21 cellular contexts compared by ENCODE assay signal in genomic region chr6:93222071-93222851, GRCh38.
A peak's percentile ranks its signal among the peaks of the same experiment; 100 is the strongest.
DNase-seq lines count a peak whose midpoint lies in the region; ATAC-seq and TF ChIP-seq lines count a peak whose summit lies in the region.
"Had no signal": no experiment of that assay in that cellular context is flagged by ENCODE, and none has a peak within 500 bp of the region (broad histone marks: within the 10 kb centered on the region; RNA-seq: fewer than 3 reads in every experiment).

No MANE protein-coding gene starts in this region.

- peak; percentile 13 for DNase-seq in NCI-H82 (lab: John Stamatoyannopoulos, UW)
- DNase-seq in NCI-H82 treated with DMSO at 0.1 percent for 48 hours (lab: John Stamatoyannopoulos, UW; ENCODE audit: unreplicated experiment) = no peak
- no peak for DNase-seq in WTC11 (ENCODE audit: low spot score)
- no peak for DNase-seq in left ventricle myocardium superior
- peak; percentile 47 for DNase-seq in neural progenitor cell (ENCODE audit: low spot score)
- no peak for DNase-seq in D341Med (ENCODE audit: low spot score)
- DNase-seq in NCI-H1105 treated with DMSO at 0.1 percent for 48 hours (lab: John Stamatoyannopoulos, UW) = no peak
- DNase-seq in mesothelial cell of epicardium (ENCODE audit: low spot score in 2 of 2, unreplicated experiment in 2 of 2) = no peak
- DNase-seq: 8988T, DMS 273 treated with DMSO at 0.1 percent for 48 hours, GDM1, IMR-90, NCI-H1436, NCI-H1930, NCI-H2171 treated with DMSO at 0.1 percent for 48 hours, NCI-H446, PC-3, RPMI8226, SJCRH30 had no signal

- H3F3A ChIP-seq in neural progenitor cell (ENCODE audit: low read depth) = no peaks in the 10 kb centered on the region

- ATAC-seq in WTC11 = peak; percentile 32
- ATAC-seq in left ventricle myocardium superior = peak; percentile 100
- ATAC-seq: PC-3 had no signal

- H3K36me3 ChIP-seq in neural progenitor cell = no peaks in the 10 kb centered on the region
- H3K36me3 ChIP-seq: HAP-1, SJCRH30 had no signal

- intact Hi-C loops in left ventricle myocardium superior (cut with micrococcal nuclease) = no loop called here

- H3K9me3 Mint-ChIP-seq in WTC11 (peaks cover 4% of the 10 kb centered on the region; the same call in 1 of the 2 replicates), neural progenitor cell (peaks cover 2% of the 10 kb centered on the region), mesothelial cell of epicardium (peaks cover 1% of the 10 kb centered on the region)

- no peaks in the 10 kb centered on the region for H4K20me1 ChIP-seq in neural progenitor cell (ENCODE audit: low read depth)

- H3K4me1 Mint-ChIP-seq in WTC11 (peaks cover 4% of the 10 kb centered on the region; the same call in 1 of the 2 replicates), neural progenitor cell (peaks cover 8% of the 10 kb centered on the region), mesothelial cell of epicardium (no peaks in the 10 kb centered on the region)
- H3K4me1 Mint-ChIP-seq: B cell had no signal

- H3K4me3 Mint-ChIP-seq in WTC11 (no peak overlapping the region), neural progenitor cell (no peak overlapping the region), mesothelial cell of epicardium (no peak overlapping the region)
- H3K4me3 Mint-ChIP-seq: B cell had no signal

- no peaks in the 10 kb centered on the region for H3K27me3 ChIP-seq in neural progenitor cell
- H3K27me3 ChIP-seq: SJCRH30 had no signal

- no peak overlapping the region for H3K4me2 ChIP-seq in neural progenitor cell

- H3K27ac ChIP-seq in neural progenitor cell = no peak overlapping the region
- H3K27ac ChIP-seq: SJCRH30 had no signal

- no peak overlapping the region for H3K9ac ChIP-seq in neural progenitor cell

- CTCF ChIA-PET in WTC11 (lab: Charles Lee) = interaction anchor here (1.0 kb wide), 1 partner anchor 201 kb away, joined by 3 read pairs; no protein-coding TSS in a partner anchor

- H3K27me3 Mint-ChIP-seq in WTC11 (ENCODE audit: low read depth) (no peaks in the 10 kb centered on the region), neural progenitor cell (ENCODE audit: insufficient read depth, low read depth) (no peaks in the 10 kb centered on the region), mesothelial cell of epicardium (ENCODE audit: low read depth) (no peaks in the 10 kb centered on the region)
- H3K27me3 Mint-ChIP-seq: B cell had no signal

- POLR2A ChIA-PET in WTC11 (lab: Charles Lee) = no interaction called here

- H3K4me3 ChIP-seq in neural progenitor cell = no peak overlapping the region
- H3K4me3 ChIP-seq: HAP-1, SJCRH30 had no signal

- H3K36me3 Mint-ChIP-seq in WTC11 (0 out of 2 replicates have a peak, but pooled peaks cover 3% of the 10 kb centered on the region), neural progenitor cell (no peaks in the 10 kb centered on the region), mesothelial cell of epicardium (peaks cover 2% of the 10 kb centered on the region)

- H3K79me2 ChIP-seq in neural progenitor cell (ENCODE audit: low read depth) = no peaks in the 10 kb centered on the region

- no peak overlapping the region for H2AFZ ChIP-seq in neural progenitor cell (replicated peaks)

- H3K4me1 ChIP-seq in neural progenitor cell = peaks cover 11% of the 10 kb centered on the region
- H3K4me1 ChIP-seq: HAP-1, SJCRH30 had no signal

- TF ChIP-seq CTCF in WTC11 (IDR thresholded peaks at IDR 0.05) = no peak
- TF ChIP-seq CTCF in neural progenitor cell (IDR thresholded peaks at IDR 0.05) = no peak
- TF ChIP-seq CTCF in mesothelial cell of epicardium (IDR thresholded peaks at IDR 0.05; ENCODE audit: unreplicated experiment) = no peak

- H3K27ac Mint-ChIP-seq in WTC11 = no peak overlapping the region
- no peak overlapping the region for H3K27ac Mint-ChIP-seq in neural progenitor cell
- H3K27ac Mint-ChIP-seq in mesothelial cell of epicardium = no peak overlapping the region
- H3K27ac Mint-ChIP-seq: B cell had no signal

- no peaks in the 10 kb centered on the region for H3K9me3 ChIP-seq in neural progenitor cell (ENCODE audit: low read depth)
- H3K9me3 ChIP-seq: HAP-1, SJCRH30 had no signal

TF ChIP-seq in WTC11, 78 proteins besides CTCF, POLR2A, EP300 and RAD21:
- TF ChIP-seq ZNF396 (CRISPR knock-in tag; IDR thresholded peaks at IDR 0.05; ENCODE audit: borderline replicate concordance) = no peak
- TF ChIP-seq NR1H2 (CRISPR knock-in tag; IDR thresholded peaks at IDR 0.05) = no peak
- no peak for TF ChIP-seq SP1 (CRISPR knock-in tag; conservative IDR thresholded peaks at IDR 0.05)
- TF ChIP-seq, protein P1, sequence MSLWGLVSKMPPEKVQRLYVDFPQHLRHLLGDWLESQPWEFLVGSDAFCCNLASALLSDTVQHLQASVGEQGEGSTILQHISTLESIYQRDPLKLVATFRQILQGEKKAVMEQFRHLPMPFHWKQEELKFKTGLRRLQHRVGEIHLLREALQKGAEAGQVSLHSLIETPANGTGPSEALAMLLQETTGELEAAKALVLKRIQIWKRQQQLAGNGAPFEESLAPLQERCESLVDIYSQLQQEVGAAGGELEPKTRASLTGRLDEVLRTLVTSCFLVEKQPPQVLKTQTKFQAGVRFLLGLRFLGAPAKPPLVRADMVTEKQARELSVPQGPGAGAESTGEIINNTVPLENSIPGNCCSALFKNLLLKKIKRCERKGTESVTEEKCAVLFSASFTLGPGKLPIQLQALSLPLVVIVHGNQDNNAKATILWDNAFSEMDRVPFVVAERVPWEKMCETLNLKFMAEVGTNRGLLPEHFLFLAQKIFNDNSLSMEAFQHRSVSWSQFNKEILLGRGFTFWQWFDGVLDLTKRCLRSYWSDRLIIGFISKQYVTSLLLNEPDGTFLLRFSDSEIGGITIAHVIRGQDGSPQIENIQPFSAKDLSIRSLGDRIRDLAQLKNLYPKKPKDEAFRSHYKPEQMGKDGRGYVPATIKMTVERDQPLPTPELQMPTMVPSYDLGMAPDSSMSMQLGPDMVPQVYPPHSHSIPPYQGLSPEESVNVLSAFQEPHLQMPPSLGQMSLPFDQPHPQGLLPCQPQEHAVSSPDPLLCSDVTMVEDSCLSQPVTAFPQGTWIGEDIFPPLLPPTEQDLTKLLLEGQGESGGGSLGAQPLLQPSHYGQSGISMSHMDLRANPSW (CRISPR knock-in tag; conservative IDR thresholded peaks at IDR 0.05; ENCODE audit: low read depth) = no peak
- no peak for TF ChIP-seq PRRX2 (CRISPR knock-in tag; IDR thresholded peaks at IDR 0.05)
- TF ChIP-seq NFATC4 (CRISPR knock-in tag; IDR thresholded peaks at IDR 0.05) = no peak
- TF ChIP-seq GTF2I (CRISPR knock-in tag; conservative IDR thresholded peaks at IDR 0.05) = no peak
- TF ChIP-seq, protein P2, sequence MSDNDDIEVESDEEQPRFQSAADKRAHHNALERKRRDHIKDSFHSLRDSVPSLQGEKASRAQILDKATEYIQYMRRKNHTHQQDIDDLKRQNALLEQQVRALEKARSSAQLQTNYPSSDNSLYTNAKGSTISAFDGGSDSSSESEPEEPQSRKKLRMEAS (CRISPR knock-in tag; IDR thresholded peaks at IDR 0.05) = no peak
- no peak for TF ChIP-seq ZNF263 (CRISPR knock-in tag; IDR thresholded peaks at IDR 0.05; ENCODE audit: low read depth)
- no peak for TF ChIP-seq ZNF416 (CRISPR knock-in tag; IDR thresholded peaks at IDR 0.05)
- no peak for TF ChIP-seq MLX (CRISPR knock-in tag; IDR thresholded peaks at IDR 0.05)
- no peak for TF ChIP-seq IRF2 (CRISPR knock-in tag; IDR thresholded peaks at IDR 0.05; ENCODE audit: borderline replicate concordance, low read depth)
- TF ChIP-seq TEAD4 (CRISPR knock-in tag; IDR thresholded peaks at IDR 0.05) = no peak
- TF ChIP-seq SOX15 (CRISPR knock-in tag; IDR thresholded peaks at IDR 0.05) = no peak
- TF ChIP-seq, protein P3, sequence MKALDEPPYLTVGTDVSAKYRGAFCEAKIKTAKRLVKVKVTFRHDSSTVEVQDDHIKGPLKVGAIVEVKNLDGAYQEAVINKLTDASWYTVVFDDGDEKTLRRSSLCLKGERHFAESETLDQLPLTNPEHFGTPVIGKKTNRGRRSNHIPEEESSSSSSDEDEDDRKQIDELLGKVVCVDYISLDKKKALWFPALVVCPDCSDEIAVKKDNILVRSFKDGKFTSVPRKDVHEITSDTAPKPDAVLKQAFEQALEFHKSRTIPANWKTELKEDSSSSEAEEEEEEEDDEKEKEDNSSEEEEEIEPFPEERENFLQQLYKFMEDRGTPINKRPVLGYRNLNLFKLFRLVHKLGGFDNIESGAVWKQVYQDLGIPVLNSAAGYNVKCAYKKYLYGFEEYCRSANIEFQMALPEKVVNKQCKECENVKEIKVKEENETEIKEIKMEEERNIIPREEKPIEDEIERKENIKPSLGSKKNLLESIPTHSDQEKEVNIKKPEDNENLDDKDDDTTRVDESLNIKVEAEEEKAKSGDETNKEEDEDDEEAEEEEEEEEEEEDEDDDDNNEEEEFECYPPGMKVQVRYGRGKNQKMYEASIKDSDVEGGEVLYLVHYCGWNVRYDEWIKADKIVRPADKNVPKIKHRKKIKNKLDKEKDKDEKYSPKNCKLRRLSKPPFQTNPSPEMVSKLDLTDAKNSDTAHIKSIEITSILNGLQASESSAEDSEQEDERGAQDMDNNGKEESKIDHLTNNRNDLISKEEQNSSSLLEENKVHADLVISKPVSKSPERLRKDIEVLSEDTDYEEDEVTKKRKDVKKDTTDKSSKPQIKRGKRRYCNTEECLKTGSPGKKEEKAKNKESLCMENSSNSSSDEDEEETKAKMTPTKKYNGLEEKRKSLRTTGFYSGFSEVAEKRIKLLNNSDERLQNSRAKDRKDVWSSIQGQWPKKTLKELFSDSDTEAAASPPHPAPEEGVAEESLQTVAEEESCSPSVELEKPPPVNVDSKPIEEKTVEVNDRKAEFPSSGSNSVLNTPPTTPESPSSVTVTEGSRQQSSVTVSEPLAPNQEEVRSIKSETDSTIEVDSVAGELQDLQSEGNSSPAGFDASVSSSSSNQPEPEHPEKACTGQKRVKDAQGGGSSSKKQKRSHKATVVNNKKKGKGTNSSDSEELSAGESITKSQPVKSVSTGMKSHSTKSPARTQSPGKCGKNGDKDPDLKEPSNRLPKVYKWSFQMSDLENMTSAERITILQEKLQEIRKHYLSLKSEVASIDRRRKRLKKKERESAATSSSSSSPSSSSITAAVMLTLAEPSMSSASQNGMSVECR (CRISPR knock-in tag; IDR thresholded peaks at IDR 0.05; ENCODE audit: borderline replicate concordance) = no peak
- no peak for TF ChIP-seq SMAD4 (CRISPR knock-in tag; IDR thresholded peaks at IDR 0.05)

Comparison
In these comparisons a context has a peak if more than half of its experiments do, and no peak if none do; other contexts are left out.
1. DNase-seq: peak in NCI-H82 (single experiment) and neural progenitor cell (single experiment); none in NCI-H82 treated with DMSO at 0.1 percent for 48 hours (single experiment), WTC11 (single experiment), left ventricle myocardium superior (single experiment), D341Med (single experiment), NCI-H1105 treated with DMSO at 0.1 percent for 48 hours (single experiment) and mesothelial cell of epicardium (0 of 2).